Comparison of ENCODE assay signal across 21 cellular contexts in genomic region chr19:37975071-37975470, GRCh38.
A peak's percentile ranks its signal among the peaks of the same experiment; 100 is the strongest.
DNase-seq lines count a peak whose midpoint lies in the region; ATAC-seq and TF ChIP-seq lines count a peak whose summit lies in the region.
"Had no signal": no experiment of that assay in that cellular context is flagged by ENCODE, and none has a peak within 500 bp of the region (broad histone marks: within the 10 kb centered on the region; RNA-seq: fewer than 3 reads in every experiment).

No MANE protein-coding gene starts in this region.

- peaks cover 17 to 19% of the 10 kb centered on the region in 2 experiments for H3K9me3 Mint-ChIP-seq in H9

- no peaks in the 10 kb centered on the region for H3K23me2 ChIP-seq in H9 (ENCODE audit: insufficient read length, low read depth, low read length, poor library complexity, severe bottlenecking)

- H3K27me3 Mint-ChIP-seq in H9 (ENCODE audit: low read depth), result no peaks in the 10 kb centered on the region
- H3K27me3 Mint-ChIP-seq: natural killer cell treated with Interleukin-12 subunit alpha and Interleukin-12 subunit beta and Interleukin-15 and Interleukin-18, amount 100 ng/mL, for 72 hours had no signal

- H3K4me1 ChIP-seq in H9 (ENCODE audit: insufficient read depth, low read length) (no peaks in the 10 kb centered on the region), vagina (peaks cover 5% of the 10 kb centered on the region)

- H3K4me3 Mint-ChIP-seq in H9, result no peak overlapping the region
- H3K4me3 Mint-ChIP-seq: natural killer cell treated with Interleukin-12 subunit alpha and Interleukin-12 subunit beta and Interleukin-15 and Interleukin-18, amount 100 ng/mL, for 72 hours had no signal

- no peak overlapping the region for H2BK20ac ChIP-seq in H9 (ENCODE audit: low read depth, low read length, poor library complexity, severe bottlenecking)

- H4K20me1 ChIP-seq in H9 (ENCODE audit: control insufficient read depth, insufficient read depth, insufficient read length), result no peaks in the 10 kb centered on the region

- H2BK120ac ChIP-seq in H9 (ENCODE audit: low read depth, low read length, poor library complexity, severe bottlenecking), result no peak overlapping the region

- H3K18ac ChIP-seq in H9 (ENCODE audit: insufficient read length, low read depth, low read length), result no peak overlapping the region

- CTCF ChIA-PET in GM10248 (lab: Yijun Ruan, JAX), result interaction anchor here (1.2 to 1.4 kb wide), 2 partner anchors 11 to 70 kb away, joined by 3 to 5 read pairs; no protein-coding TSS in a partner anchor

- intact Hi-C loops in dorsolateral prefrontal cortex (cut with DNase I) (no loop called here), sciatic nerve (cut with DNase I) (no loop called here), vagina (cut with DNase I) (no loop called here)

- H3K23ac ChIP-seq in H9 (ENCODE audit: insufficient read length, low read depth, low read length), result no peak overlapping the region

- H3K79me2 ChIP-seq in H9 (ENCODE audit: insufficient read depth, low read length), result peaks cover 5% of the 10 kb centered on the region; the same call in 1 of the 2 replicates

- peaks cover 12% of the 10 kb centered on the region in 2 experiments for H3K4me1 Mint-ChIP-seq in H9

- peaks cover 0 to 8% of the 10 kb centered on the region in 2 donors for H3K36me3 ChIP-seq in vagina
- H3K36me3 ChIP-seq: suprapubic skin had no signal

- in situ Hi-C loops in G401 (cut with HindIII; ENCODE audit: low sequenced_read_pairs), result no loop called here

- H3K27ac ChIP-seq in H9 (ENCODE audit: insufficient read length, low read depth, low read length) (no peak overlapping the region), dorsolateral prefrontal cortex (peak overlapping the region in 16 of 59 donors; percentile 5 to 71 (median 36)), vagina (no peak overlapping the region)
- H3K27ac ChIP-seq: prostate gland, suprapubic skin had no signal

- no peak for TF ChIP-seq POLR2A in vagina (IDR thresholded peaks at IDR 0.05)

- no peak overlapping the region for H3K4ac ChIP-seq in H9 (ENCODE audit: low read depth, low read length)

- no peak overlapping the region for H4K8ac ChIP-seq in H9 (replicated peaks; ENCODE audit: insufficient read length, low read depth, low read length)

- no peak overlapping the region for H2BK5ac ChIP-seq in H9 (ENCODE audit: insufficient read length, low read length)

- no peak for ATAC-seq in sciatic nerve
- no peak for ATAC-seq in GM21390 (IDR thresholded peaks at IDR 0.05; ENCODE audit: unreplicated experiment)
- ATAC-seq: natural killer cell treated with Interleukin-12 subunit alpha and Interleukin-12 subunit beta and Interleukin-15 and Interleukin-18, amount 100 ng/mL, for 72 hours had no signal

- H3K27me3 ChIP-seq in H9 (ENCODE audit: insufficient read depth, low read length), result no peaks in the 10 kb centered on the region
- H3K27me3 ChIP-seq in dorsolateral prefrontal cortex, result no peaks in the 10 kb centered on the region
- no peaks in the 10 kb centered on the region for H3K27me3 ChIP-seq in vagina
- H3K27me3 ChIP-seq: suprapubic skin had no signal

- no CpG with 5 or more reads among the region's 13 CpGs for WGBS in H9 (ENCODE audit: extremely low coverage, insufficient read length, low lambda C conversion rate)

- H3K56ac ChIP-seq in H9 (ENCODE audit: insufficient read length, low read depth, low read length), result no peak overlapping the region

- no peak overlapping the region for H3K14ac ChIP-seq in H9 (ENCODE audit: insufficient read depth, low read length)

- H3K9me3 ChIP-seq in H9 (ENCODE audit: control insufficient read depth, low read depth, low read length) (no peaks in the 10 kb centered on the region), vagina (peaks cover 6% of the 10 kb centered on the region)
- H3K9me3 ChIP-seq: prostate gland had no signal

- no peak overlapping the region for H2BK12ac ChIP-seq in H9 (ENCODE audit: insufficient read length, low read depth, low read length)

- peak; percentile 43 for TF ChIP-seq CTCF in GM10248 (IDR thresholded peaks at IDR 0.05; ENCODE audit: control extremely low read depth, extremely low read depth, low read depth, missing control alignments)
- TF ChIP-seq CTCF in H9 (conservative IDR thresholded peaks at IDR 0.05), result no peak
- peak in 32 of 56 donors; percentile 12 to 57 (median 34) for TF ChIP-seq CTCF in dorsolateral prefrontal cortex (IDR thresholded peaks at IDR 0.05 in 54 of 56, conservative IDR thresholded peaks at IDR 0.05 in 2 of 56; ENCODE audit: low read depth in 1 of 56, partially characterized antibody in 56 of 56)
- TF ChIP-seq CTCF in vagina (IDR thresholded peaks at IDR 0.05), result no peak

- no peak overlapping the region for H4K91ac ChIP-seq in H9 (ENCODE audit: insufficient read length, low read depth, low read length)

- POLR2A ChIA-PET in GM10248 (lab: Yijun Ruan, JAX), result no interaction called here

- no peak overlapping the region for H3K4me3 ChIP-seq in dorsolateral prefrontal cortex
- H3K4me3 ChIP-seq in vagina, result no peak overlapping the region
- H3K4me3 ChIP-seq: prostate gland, suprapubic skin had no signal

- no peak overlapping the region for H3T11ph ChIP-seq in H9 (ENCODE audit: low read length)

- peaks cover 7% of the 10 kb centered on the region for H3K79me1 ChIP-seq in H9 (ENCODE audit: insufficient read depth, low read depth, low read length, poor library complexity, severe bottlenecking)

- H4K5ac ChIP-seq in H9 (ENCODE audit: insufficient read length, low read depth, low read length), result no peak overlapping the region

- H3K27ac Mint-ChIP-seq in H9, result peak overlapping the region in 2 of 3 experiments; percentile 12 to 61; a peak in 2 of 7 replicates
- H3K27ac Mint-ChIP-seq: natural killer cell treated with Interleukin-12 subunit alpha and Interleukin-12 subunit beta and Interleukin-15 and Interleukin-18, amount 100 ng/mL, for 72 hours had no signal

- DNase-seq in GM10248 (ENCODE audit: extremely low spot score) (peak; percentile 44), H9 (no peak), dorsolateral prefrontal cortex (peak in 3 of 10 donors; percentile 45 to 57 (median 48)), sciatic nerve (ENCODE audit: low spot score) (peak; percentile 25), G401 (ENCODE audit: low spot score) (no peak), vagina (ENCODE audit: extremely low spot score in 2 of 2) (no peak)
- DNase-seq: activated CD4-positive, alpha-beta T cell treated with anti-CD3 and anti-CD28 coated beads for 48 hours; activated gamma-delta T cell; amniotic stem cell; DND-41; foreskin fibroblast; mesendoderm; MM.1S; NCI-H1694 treated with DMSO at 0.1 percent for 48 hours; NCI-H446; stimulated activated CD8-positive, alpha-beta memory T cell treated with anti-CD3 and anti-CD28 coated beads, Interleukin-4, amount 100 ng/mL, for 48 hours; SW 1271 had no signal

- no peak overlapping the region for H2AK5ac ChIP-seq in H9 (ENCODE audit: insufficient read length, low read length)

- H3K36me3 Mint-ChIP-seq in H9 (ENCODE audit: insufficient read depth in 1 of 3, low read depth in 3 of 3), result peaks cover 20 to 23% (median 23%) of the 10 kb centered on the region in 3 experiments

- no peak overlapping the region for H3K4me2 ChIP-seq in H9 (ENCODE audit: insufficient read depth, insufficient read length, low read length)

- no peak overlapping the region for H2BK15ac ChIP-seq in H9 (ENCODE audit: low read depth, low read length)

- H2AFZ ChIP-seq in H9 (ENCODE audit: low read length), result no peak overlapping the region

- H3K9ac ChIP-seq in H9 (ENCODE audit: extremely low read depth, insufficient read length, low read length), result no peak overlapping the region

Comparison
In these comparisons a context has a peak if more than half of its experiments do, and no peak if none do; other contexts are left out.
1. DNase-seq: peak in GM10248 (single experiment) and sciatic nerve (single experiment); none in H9 (single experiment), G401 (single experiment) and vagina (0 of 2).
2. CTCF ChIP-seq: peak in GM10248 (single experiment) and dorsolateral prefrontal cortex (32 of 56); none in H9 (single experiment) and vagina (0 of 3).